10 cellular contexts compared by ENCODE assay signal in genomic region chr15:92829875-92830274, GRCh38.
DNase-seq lines count a peak whose midpoint lies in the region; ATAC-seq and TF ChIP-seq lines count a peak whose summit lies in the region.
"Had no signal": no experiment of that assay in that cellular context is flagged by ENCODE, and none has a peak within 500 bp of the region (broad histone marks: within the 10 kb centered on the region; RNA-seq: fewer than 3 reads in every experiment).

No MANE protein-coding gene starts in this region.

- no peak for ATAC-seq in effector memory CD8-positive, alpha-beta T cell (replicated peaks)

- no peaks in the 10 kb centered on the region for H3K9me3 ChIP-seq in WERI-Rb-1 (ENCODE audit: severe bottlenecking)
- no peaks in the 10 kb centered on the region for H3K9me3 ChIP-seq in iPS-20b (ENCODE audit: insufficient read depth, low read depth, low read length)

- H3K4me3 Mint-ChIP-seq in activated naive CD4-positive, alpha-beta T cell treated with anti-CD3 and anti-CD28 coated beads, Interleukin-2, amount 10 ng/mL, durations not matched to agents 7 days and 5 days, result peak overlapping the region; percentile 40
- H3K4me3 Mint-ChIP-seq in effector memory CD8-positive, alpha-beta T cell, result no peak overlapping the region

- peaks cover 33% of the 10 kb centered on the region for H3K4me1 ChIP-seq in iPS-20b (ENCODE audit: insufficient read depth, low read length)

- no peaks in the 10 kb centered on the region for H3K9me3 Mint-ChIP-seq in activated naive CD4-positive, alpha-beta T cell treated with anti-CD3 and anti-CD28 coated beads, Interleukin-2, amount 10 ng/mL, durations not matched to agents 7 days and 5 days
- H3K9me3 Mint-ChIP-seq in effector memory CD8-positive, alpha-beta T cell, result no peaks in the 10 kb centered on the region

- no peak for DNase-seq in activated naive CD4-positive, alpha-beta T cell treated with anti-CD3 and anti-CD28 coated beads, Interleukin-2, amount 10 ng/mL, durations not matched to agents 7 days and 5 days
- no peak for DNase-seq in activated naive CD4-positive, alpha-beta T cell treated with anti-CD3 and anti-CD28 coated beads, Interleukin-2, amount 50 U/mL, for 16 hours
- DNase-seq in WERI-Rb-1, result no peak
- DNase-seq in 8988T, result no peak
- no peak for DNase-seq in effector memory CD8-positive, alpha-beta T cell
- DNase-seq in NCI-H226, result no peak
- DNase-seq: brain microvascular endothelial cell, kidney glomerular epithelial cell had no signal

- H3K4me1 Mint-ChIP-seq in activated naive CD4-positive, alpha-beta T cell treated with anti-CD3 and anti-CD28 coated beads, Interleukin-2, amount 10 ng/mL, durations not matched to agents 7 days and 5 days, result peaks cover 60% of the 10 kb centered on the region
- peaks cover 12 to 23% of the 10 kb centered on the region in 2 donors for H3K4me1 Mint-ChIP-seq in effector memory CD8-positive, alpha-beta T cell (ENCODE audit: low read depth in 2 of 2)

- no peak overlapping the region for H3K9ac ChIP-seq in iPS-20b (ENCODE audit: low read depth, low read length)

- peaks cover 3% of the 10 kb centered on the region for H3K36me3 Mint-ChIP-seq in activated naive CD4-positive, alpha-beta T cell treated with anti-CD3 and anti-CD28 coated beads, Interleukin-2, amount 10 ng/mL, durations not matched to agents 7 days and 5 days
- H3K36me3 Mint-ChIP-seq in effector memory CD8-positive, alpha-beta T cell (ENCODE audit: insufficient read depth), result peaks cover 18% of the 10 kb centered on the region

- TF ChIP-seq CTCF in WERI-Rb-1 (IDR thresholded peaks at IDR 0.05; ENCODE audit: low read depth, low read length), result no peak

- H3K27me3 Mint-ChIP-seq in activated naive CD4-positive, alpha-beta T cell treated with anti-CD3 and anti-CD28 coated beads, Interleukin-2, amount 10 ng/mL, durations not matched to agents 7 days and 5 days, result no peaks in the 10 kb centered on the region
- H3K27me3 Mint-ChIP-seq in effector memory CD8-positive, alpha-beta T cell, result no peaks in the 10 kb centered on the region

- no peak overlapping the region for H3K4me3 ChIP-seq in WERI-Rb-1 (ENCODE audit: low read depth, low read length)
- no peak overlapping the region for H3K4me3 ChIP-seq in iPS-20b (ENCODE audit: low read length)

- H3K27me3 ChIP-seq in WERI-Rb-1 (ENCODE audit: insufficient read depth, low read depth, severe bottlenecking) (no peaks in the 10 kb centered on the region), iPS-20b (ENCODE audit: insufficient read depth, low read length) (no peaks in the 10 kb centered on the region)
- H3K27me3 ChIP-seq: brain microvascular endothelial cell had no signal

- H3K36me3 ChIP-seq in WERI-Rb-1 (no peaks in the 10 kb centered on the region), iPS-20b (ENCODE audit: insufficient read depth, low read depth, low read length) (no peaks in the 10 kb centered on the region)
- H3K36me3 ChIP-seq: brain microvascular endothelial cell had no signal

- H3K27ac Mint-ChIP-seq in activated naive CD4-positive, alpha-beta T cell treated with anti-CD3 and anti-CD28 coated beads, Interleukin-2, amount 10 ng/mL, durations not matched to agents 7 days and 5 days, result peak overlapping the region; percentile 98
- peak overlapping the region in 1 of 2 donors; percentile 97 for H3K27ac Mint-ChIP-seq in effector memory CD8-positive, alpha-beta T cell

- H3K27ac ChIP-seq in WERI-Rb-1 (peak overlapping the region; percentile 88), iPS-20b (ENCODE audit: low read length) (peak overlapping the region; percentile 70), temporal lobe (ENCODE audit: low read depth, low read length) (peak overlapping the region; percentile 99)
- H3K27ac ChIP-seq: brain microvascular endothelial cell had no signal

- CTCF ChIA-PET in activated naive CD4-positive, alpha-beta T cell treated with anti-CD3 and anti-CD28 coated beads, Interleukin-2, amount 10 ng/mL, durations not matched to agents 7 days and 5 days (lab: Charles Lee), result interaction anchor here (2.0 kb wide), 1 partner anchor 10 kb away, joined by 5 read pairs; no protein-coding TSS in a partner anchor
